23 cellular contexts compared by ENCODE assay signal in the genomic region with DNA sequence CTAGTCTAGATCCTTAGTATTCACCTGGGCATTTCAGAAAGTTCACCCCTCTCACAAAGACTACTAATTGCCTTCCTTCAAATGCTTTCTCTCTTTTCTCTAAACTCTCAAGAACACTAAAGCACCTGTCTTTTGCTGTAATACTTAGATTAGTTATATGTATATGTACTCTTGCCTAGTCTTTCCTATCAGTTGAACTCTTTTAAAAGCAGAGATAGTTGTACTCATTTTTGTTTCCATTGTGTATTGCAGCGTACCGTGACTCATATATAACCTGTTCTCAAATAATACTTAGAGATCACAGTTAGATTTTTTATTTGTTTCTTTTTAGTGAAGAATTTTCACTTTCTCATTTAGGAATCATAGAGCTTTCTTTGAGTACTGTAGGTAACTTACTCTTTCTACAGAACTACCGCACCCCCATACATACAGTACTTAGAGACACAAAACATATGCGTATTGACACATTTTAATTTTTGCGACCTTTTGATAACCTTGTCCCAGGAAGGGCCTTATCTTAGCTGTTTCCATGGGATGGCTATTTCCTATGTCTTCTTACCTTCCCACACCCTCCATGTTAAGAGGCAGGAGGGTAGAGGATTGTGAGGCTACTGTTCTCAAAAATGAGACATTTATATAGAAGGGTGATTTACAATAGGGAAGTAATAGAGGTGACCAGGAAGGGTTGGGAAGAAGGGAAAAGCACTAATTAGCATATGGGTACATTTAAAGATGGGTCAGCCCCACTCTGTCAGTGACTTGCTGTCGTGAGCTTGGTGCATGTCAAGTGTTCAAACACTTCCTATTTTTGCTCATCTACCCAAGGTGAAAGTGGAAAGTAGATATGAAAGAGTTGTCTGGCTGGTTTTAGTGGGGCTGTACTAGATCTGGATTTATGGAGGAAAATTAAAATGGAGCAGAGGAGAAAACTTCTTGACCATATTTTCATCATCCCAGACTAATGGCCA.
"Had no signal": no experiment of that assay in that cellular context is flagged by ENCODE, and none has a peak within 500 bp of the region (broad histone marks: within the 10 kb centered on the region; RNA-seq: fewer than 3 reads in every experiment).

No MANE protein-coding gene starts in this region.

- H3K27me3 ChIP-seq: adrenal gland, esophagus squamous epithelium, neutrophil, tibial artery, uterus had no signal

- H3K4me1 ChIP-seq: lower lobe of right lung, tibial artery, uterus had no signal

- H3K9ac ChIP-seq: parathyroid adenoma had no signal

- H3K9me3 ChIP-seq: adrenal gland, esophagus squamous epithelium, lower lobe of right lung, neutrophil, tibial artery, uterus had no signal

- H3K36me3 Mint-ChIP-seq: activated naive CD4-positive, alpha-beta T cell treated with anti-CD3 and anti-CD28 coated beads, Interleukin-2, amount 50 U/mL, for 72 hours; natural killer cell had no signal

- H3K4me1 Mint-ChIP-seq: activated CD4-positive, alpha-beta T cell treated with anti-CD3 and anti-CD28 coated beads, Interleukin-2, amount 10 ng/mL, durations not matched to agents 24 days and 14 days; natural killer cell had no signal

- H2AFZ ChIP-seq: parathyroid adenoma had no signal

- ATAC-seq: activated CD8-positive, alpha-beta T cell treated with anti-CD3 and anti-CD28 coated beads, Interleukin-2, amount 10 ng/mL, durations not matched to agents 7 days and 5 days; effector memory CD8-positive, alpha-beta T cell; lower lobe of right lung; natural killer cell; stimulated activated naive CD8-positive, alpha-beta T cell treated with anti-CD3 and anti-CD28 coated beads, Interleukin-15, Interleukin-2, amounts not matched to agents 100 U/mL and 50 U/mL, for 24 hours had no signal

- H3K27me3 Mint-ChIP-seq: activated CD4-positive, alpha-beta T cell treated with anti-CD3 and anti-CD28 coated beads, Interleukin-2, amount 10 ng/mL, durations not matched to agents 24 days and 14 days; effector memory CD8-positive, alpha-beta T cell had no signal

- H3K27ac ChIP-seq: esophagus squamous epithelium, lower lobe of right lung, neutrophil, parathyroid adenoma, tibial artery, uterus had no signal

- H3K9me3 Mint-ChIP-seq: activated CD4-positive, alpha-beta T cell treated with anti-CD3 and anti-CD28 coated beads, Interleukin-2, amount 10 ng/mL, durations not matched to agents 24 days and 14 days; effector memory CD8-positive, alpha-beta T cell; natural killer cell had no signal

- H3K27ac Mint-ChIP-seq: activated CD4-positive, alpha-beta T cell treated with anti-CD3 and anti-CD28 coated beads, Interleukin-2, amount 10 ng/mL, durations not matched to agents 24 days and 14 days; activated CD8-positive, alpha-beta T cell treated with anti-CD3 and anti-CD28 coated beads, Interleukin-2, amount 10 ng/mL, durations not matched to agents 7 days and 5 days; activated naive CD4-positive, alpha-beta T cell treated with anti-CD3 and anti-CD28 coated beads, Interleukin-2, amount 50 U/mL, for 72 hours; effector memory CD8-positive, alpha-beta T cell; natural killer cell had no signal

- H3K4me3 Mint-ChIP-seq: activated CD4-positive, alpha-beta T cell treated with anti-CD3 and anti-CD28 coated beads, Interleukin-2, amount 10 ng/mL, durations not matched to agents 24 days and 14 days; activated CD8-positive, alpha-beta T cell treated with anti-CD3 and anti-CD28 coated beads, Interleukin-2, amount 10 ng/mL, durations not matched to agents 7 days and 5 days; effector memory CD8-positive, alpha-beta T cell; natural killer cell had no signal

- H3K79me2 ChIP-seq: parathyroid adenoma had no signal

- H3K4me3 ChIP-seq: adrenal gland, esophagus squamous epithelium, lower lobe of right lung, tibial artery, uterus had no signal

- DNase-seq: activated CD4-positive, alpha-beta T cell treated with anti-CD3 and anti-CD28 coated beads, Interleukin-2, amount 10 ng/mL, durations not matched to agents 24 days and 14 days; activated CD4-positive, CD25-positive, alpha-beta regulatory T cell; activated CD8-positive, alpha-beta memory T cell treated with anti-CD3 and anti-CD28 coated beads, Interleukin-2, amount 50 U/mL, for 4 hours; activated CD8-positive, alpha-beta T cell treated with anti-CD3 and anti-CD28 coated beads, Interleukin-2, amount 10 ng/mL, durations not matched to agents 7 days and 5 days; activated gamma-delta T cell; activated T-cell treated with anti-CD3 and anti-CD28 coated beads, Interleukin-2, amount 50 U/mL, for 48 hours; adrenal gland; effector memory CD8-positive, alpha-beta T cell; esophagus squamous epithelium; lower lobe of right lung; natural killer cell; stimulated activated CD4-positive, alpha-beta T cell treated with anti-CD3 and anti-CD28 coated beads, Interleukin-12 subunit alpha, Interleukin-12 subunit beta, amount 100 ng/mL, for 4 hours; stimulated activated CD4-positive, alpha-beta T cell treated with anti-CD3 and anti-CD28 coated beads, Interleukin-1b, Interleukin-23, amount 100 ng/mL, for 48 hours; stimulated activated CD8-positive, alpha-beta memory T cell treated with anti-CD3 and anti-CD28 coated beads, Interleukin-4, amount 100 ng/mL, for 48 hours; stimulated activated naive CD8-positive, alpha-beta T cell treated with anti-CD3 and anti-CD28 coated beads, Interleukin-15, Interleukin-2, amounts not matched to agents 100 U/mL and 50 U/mL, for 24 hours; substantia nigra; T-helper 1 cell; T-helper 9 cell; tibial artery; uterus had no signal

- H3K36me3 ChIP-seq: adrenal gland, lower lobe of right lung, neutrophil, tibial artery, uterus had no signal
